Comparison of ENCODE assay signal across 8 cellular contexts in genomic region chr10:21532694-21533576, GRCh38. TPM values are rescaled to one million over a fixed set of nuclear protein-coding genes. Genes with fewer than 3 reads are reported as not detected.
A peak's percentile ranks its signal among the peaks of the same experiment; 100 is the strongest.
DNase-seq lines count a peak whose midpoint lies in the region; ATAC-seq and TF ChIP-seq lines count a peak whose summit lies in the region.

No MANE protein-coding gene starts in this region.

- H3K4me1 Mint-ChIP-seq in activated naive CD8-positive, alpha-beta T cell treated with anti-CD3 and anti-CD28 coated beads for 36 hours, result peaks cover 22% of the 10 kb centered on the region

- H3K27me3 ChIP-seq in left ventricle myocardium inferior (ENCODE audit: low read depth) (no peaks in the 10 kb centered on the region), layer of hippocampus (ENCODE audit: control insufficient read depth, insufficient read depth, low read length) (no peaks in the 10 kb centered on the region), thyroid gland (no peaks in the 10 kb centered on the region)

- ATAC-seq in left ventricle myocardium superior (no peak), HG03103 (IDR thresholded peaks at IDR 0.05; ENCODE audit: low read depth, unreplicated experiment) (peak; percentile 1)

- no peak for DNase-seq in left ventricle myocardium inferior
- DNase-seq in left ventricle myocardium superior, result no peak
- no peak for DNase-seq in activated naive CD8-positive, alpha-beta T cell treated with anti-CD3 and anti-CD28 coated beads for 36 hours
- no peak for DNase-seq in thyroid gland
- no peak for DNase-seq in CD1c-positive myeloid dendritic cell (ENCODE audit: extremely low spot score)
- DNase-seq in H4 (ENCODE audit: low spot score), result no peak

- H3K27ac Mint-ChIP-seq in activated naive CD8-positive, alpha-beta T cell treated with anti-CD3 and anti-CD28 coated beads for 36 hours, result peak overlapping the region; percentile 93

- WGBS in thyroid gland, 2 donors, result 30 to 32% methylated on average over 17 of the region's 17 CpGs

- H3K27ac ChIP-seq in left ventricle myocardium inferior (replicated peaks) (peak overlapping the region; percentile 99), layer of hippocampus (ENCODE audit: low read depth, low read length) (peak overlapping the region; percentile 98), thyroid gland (peak overlapping the region; percentile 72 to 98 (median 95))

- peaks cover 8% of the 10 kb centered on the region for H3K36me3 ChIP-seq in left ventricle myocardium inferior
- peaks cover 0 to 6% of the 10 kb centered on the region in 2 donors for H3K36me3 ChIP-seq in thyroid gland

- H3K4me3 ChIP-seq in left ventricle myocardium inferior (peak overlapping the region; percentile 81), thyroid gland (replicated peaks in 1 of 3) (peak overlapping the region; percentile 1 to 89 (median 19))

- H3K9me3 ChIP-seq in left ventricle myocardium inferior (replicated peaks), result no peaks in the 10 kb centered on the region
- no peaks in the 10 kb centered on the region for H3K9me3 ChIP-seq in thyroid gland

- peaks cover 49% of the 10 kb centered on the region for H3K4me1 ChIP-seq in left ventricle myocardium inferior
- H3K4me1 ChIP-seq in thyroid gland, result peaks cover 6 to 12% of the 10 kb centered on the region in 2 donors

- H3K36me3 Mint-ChIP-seq in activated naive CD8-positive, alpha-beta T cell treated with anti-CD3 and anti-CD28 coated beads for 36 hours, result peaks cover 9% of the 10 kb centered on the region

- TF ChIP-seq POLR2A in thyroid gland (IDR thresholded peaks at IDR 0.05), result no peak

- no peaks in the 10 kb centered on the region for H3K9me3 Mint-ChIP-seq in activated naive CD8-positive, alpha-beta T cell treated with anti-CD3 and anti-CD28 coated beads for 36 hours

- TF ChIP-seq CTCF in left ventricle myocardium inferior (IDR thresholded peaks at IDR 0.05; ENCODE audit: borderline replicate concordance), result no peak
- TF ChIP-seq CTCF in thyroid gland (IDR thresholded peaks at IDR 0.05), result no peak

- intact Hi-C loops in left ventricle myocardium inferior (cut with micrococcal nuclease), result no loop called here
- intact Hi-C loops in left ventricle myocardium superior (cut with micrococcal nuclease), result no loop called here
- intact Hi-C loops in thyroid gland (cut with DNase I), result no loop called here

- H3K27me3 Mint-ChIP-seq in activated naive CD8-positive, alpha-beta T cell treated with anti-CD3 and anti-CD28 coated beads for 36 hours, result peaks cover 12% of the 10 kb centered on the region

- H3K4me3 Mint-ChIP-seq in activated naive CD8-positive, alpha-beta T cell treated with anti-CD3 and anti-CD28 coated beads for 36 hours, result peak overlapping the region; percentile 83

RNA-seq across cellular contexts. Expression of gene MLLT10, which starts 1.1 kb away (rescaled TPM):
- total RNA-seq in left ventricle myocardium inferior, result 18.7 TPM
- total RNA-seq in left ventricle myocardium superior, result 26.1 TPM
- 10 to 100 TPM; 33.9 to 36.2 TPM for total RNA-seq in activated naive CD8-positive, alpha-beta T cell treated with anti-CD3 and anti-CD28 coated beads for 36 hours
- 100 to 1,000 TPM in 1 of 4 donors, 10 to 100 TPM in 3; 46.3 to 109 (median 57.7) TPM for total RNA-seq in thyroid gland
- 7.9 TPM in 2 replicates for total RNA-seq in H4 (2014; rRNA removed; shearing (Covaris generic))

RNA-seq across cellular contexts. Expression of gene SKIDA1, which starts 7.5 kb away (rescaled TPM):
- 2.7 TPM for total RNA-seq in left ventricle myocardium inferior
- 3.6 TPM for total RNA-seq in left ventricle myocardium superior
- total RNA-seq in activated naive CD8-positive, alpha-beta T cell treated with anti-CD3 and anti-CD28 coated beads for 36 hours, result under 1 TPM in 1 of 2 experiments, not detected in 1; 0.54 TPM
- total RNA-seq in thyroid gland, result 1 to 10 TPM; 3.1 to 9.9 (median 7.1) TPM
- total RNA-seq in H4 (2014; rRNA removed; shearing (Covaris generic)), result 0.18 and 0.33 TPM in 2 replicates
